1 cellular context compared by ENCODE assay signal in genomic region chr14:101198398-101199027, GRCh38.
TF ChIP-seq lines count a peak whose summit lies in the region.

No MANE protein-coding gene starts in this region.

TF ChIP-seq in WTC11, 78 proteins besides CTCF, POLR2A, EP300 and RAD21 (continued from another document):
- no peak for TF ChIP-seq ZNF532 (CRISPR knock-in tag; IDR thresholded peaks at IDR 0.05; ENCODE audit: borderline replicate concordance)
- TF ChIP-seq HMGA2 (CRISPR knock-in tag; IDR thresholded peaks at IDR 0.05): no peak
- TF ChIP-seq NR3C1 (CRISPR knock-in tag; conservative IDR thresholded peaks at IDR 0.05; ENCODE audit: low read depth): no peak
- no peak for TF ChIP-seq HMGXB4 (CRISPR knock-in tag; IDR thresholded peaks at IDR 0.05)
- no peak for TF ChIP-seq E2F5 (CRISPR knock-in tag; IDR thresholded peaks at IDR 0.05)
- TF ChIP-seq JAZF1 (CRISPR knock-in tag; IDR thresholded peaks at IDR 0.05): no peak
- no peak for TF ChIP-seq MXD4 (CRISPR knock-in tag; IDR thresholded peaks at IDR 0.05; ENCODE audit: borderline replicate concordance)
- TF ChIP-seq JUN (CRISPR knock-in tag; IDR thresholded peaks at IDR 0.05): no peak
- TF ChIP-seq SMAD4 (CRISPR knock-in tag; IDR thresholded peaks at IDR 0.05): no peak
TF ChIP-seq in WTC11: peak in this region for 0.
